In genomic region chr1:27959792-27960603, GRCh38 we compare ENCODE assay signal across 2 cellular contexts.
TF ChIP-seq lines count a peak whose summit lies in the region.

TSS of gene XKR8 (plus strand) at chr1:27959973. CDS start at chr1:27960070, 97 bp downstream.

TF ChIP-seq in H1, 55 proteins besides CTCF, POLR2A, EP300 and RAD21 (continues in another document):
- TF ChIP-seq TEAD4 (IDR thresholded peaks at IDR 0.05; ENCODE audit: low read depth, low read length) (0 out of 2 replicates have a peak, but pooled peaks have one; percentile 13), ASH2L (IDR thresholded peaks at IDR 0.05; ENCODE audit: low read length) (peak; percentile 62), TAF1 (IDR thresholded peaks at IDR 0.05; ENCODE audit: low read depth, low read length) (peak; percentile 67), MAX (IDR thresholded peaks at IDR 0.05) (peak; percentile 41; the same call in 1 of the 2 replicates), YY1 (IDR thresholded peaks at IDR 0.05; ENCODE audit: low read depth, low read length) (0 out of 2 replicates have a peak, but pooled peaks have one; percentile 49), HDAC2 (IDR thresholded peaks at IDR 0.05; ENCODE audit: borderline replicate concordance in 1 of 2, low read depth in 2 of 2, low read length in 2 of 2) (peak in 1 of 2 experiments; percentile 52; a peak in 1 of 4 replicates), SP4 (IDR thresholded peaks at IDR 0.05; ENCODE audit: low read length) (0 out of 2 replicates have a peak, but pooled peaks have one; percentile 33), CHD2 (IDR thresholded peaks at IDR 0.05; ENCODE audit: low read length) (no peak), GABPA (IDR thresholded peaks at IDR 0.05; ENCODE audit: borderline replicate concordance, insufficient read depth, low read length) (peak; percentile 69; the same call in 1 of the 2 replicates), CREB1 (IDR thresholded peaks at IDR 0.05) (peak; percentile 44; the same call in 1 of the 2 replicates), E2F6 (IDR thresholded peaks at IDR 0.05) (peak; percentile 10; the same call in 1 of the 2 replicates), CBX5 (IDR thresholded peaks at IDR 0.05; ENCODE audit: low read depth, low read length) (no peak), RBBP5 (IDR thresholded peaks at IDR 0.05; ENCODE audit: borderline replicate concordance, low read depth, low read length) (peak; percentile 87), CHD7 (IDR thresholded peaks at IDR 0.05; ENCODE audit: insufficient replicate concordance, low read length) (no peak), TAF7 (optimal IDR thresholded peaks at IDR 0.05; ENCODE audit: borderline replicate concordance, low read depth, low read length) (no peak), KDM4A (IDR thresholded peaks at IDR 0.05; ENCODE audit: low read depth, low read length, severe bottlenecking) (no peak)

TF ChIP-seq in SK-N-SH, 30 proteins besides CTCF, POLR2A, EP300 and RAD21:
- TF ChIP-seq ZBTB33 (IDR thresholded peaks at IDR 0.05; ENCODE audit: borderline replicate concordance, low read depth): no peak
- no peak for TF ChIP-seq SMC3 (IDR thresholded peaks at IDR 0.05; ENCODE audit: low read depth, low read length)
- no peak for TF ChIP-seq GATA2 (CRISPR knock-in tag; IDR thresholded peaks at IDR 0.05)
- no peak for TF ChIP-seq PBX3 (IDR thresholded peaks at IDR 0.05)
- TF ChIP-seq USF2 (IDR thresholded peaks at IDR 0.05; ENCODE audit: borderline replicate concordance, low read depth, low read length): no peak
- no peak for TF ChIP-seq NFIC (IDR thresholded peaks at IDR 0.05; ENCODE audit: borderline replicate concordance)
- no peak for TF ChIP-seq TCF12 (IDR thresholded peaks at IDR 0.05)
- TF ChIP-seq RFX5 (IDR thresholded peaks at IDR 0.05; ENCODE audit: low read length): no peak
- no peak for TF ChIP-seq YY1 (IDR thresholded peaks at IDR 0.05; ENCODE audit: low read depth)
- TF ChIP-seq ELF1 (IDR thresholded peaks at IDR 0.05): no peak
- TF ChIP-seq RCOR1 (IDR thresholded peaks at IDR 0.05; ENCODE audit: low read length): no peak
- TF ChIP-seq FOXM1 (IDR thresholded peaks at IDR 0.05; ENCODE audit: low read depth): no peak
- TF ChIP-seq CHD2 (IDR thresholded peaks at IDR 0.05; ENCODE audit: low read length, partially characterized antibody): no peak
- no peak for TF ChIP-seq REST (IDR thresholded peaks at IDR 0.05; ENCODE audit: low read depth, low read length)
- TF ChIP-seq IRF3 (IDR thresholded peaks at IDR 0.05; ENCODE audit: low read depth, low read length): no peak
- TF ChIP-seq SIN3A (IDR thresholded peaks at IDR 0.05; ENCODE audit: borderline replicate concordance, low read depth, low read length): no peak
- TF ChIP-seq TAF1 (IDR thresholded peaks at IDR 0.05; ENCODE audit: borderline replicate concordance, low read depth, low read length): no peak
- TF ChIP-seq MAX (IDR thresholded peaks at IDR 0.05; ENCODE audit: low read depth): no peak
TF ChIP-seq in SK-N-SH: peak in this region for 0.
